ENCODE assay signal across 12 cellular contexts in the genomic region with DNA sequence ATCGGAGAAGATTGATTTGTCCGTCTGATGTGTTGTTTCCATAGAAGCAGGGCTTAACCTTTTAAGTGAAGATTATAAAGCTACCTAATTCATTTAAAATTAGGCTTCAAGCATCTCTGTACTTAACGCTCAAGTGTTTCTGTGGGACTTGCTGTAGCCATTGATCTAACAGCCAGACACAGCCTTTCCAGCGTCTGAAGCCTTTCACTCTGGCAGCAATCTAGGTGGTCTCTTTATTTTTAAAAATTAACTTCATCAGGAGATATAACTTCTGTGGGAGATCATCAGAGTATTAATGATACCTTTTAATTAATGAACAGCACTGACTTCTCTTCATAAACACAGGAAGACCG.
DNase-seq lines count a peak whose midpoint lies in the region; ATAC-seq and TF ChIP-seq lines count a peak whose summit lies in the region.
"Had no signal": no experiment of that assay in that cellular context is flagged by ENCODE, and none has a peak within 500 bp of the region (broad histone marks: within the 10 kb centered on the region; RNA-seq: fewer than 3 reads in every experiment).

No MANE protein-coding gene starts in this region.

- peaks cover 59% of the 10 kb centered on the region for H3K27me3 ChIP-seq in left ventricle myocardium inferior (ENCODE audit: low read depth)
- H3K27me3 ChIP-seq in right cardiac atrium (ENCODE audit: control insufficient read depth, insufficient read depth), result peaks cover 2% of the 10 kb centered on the region
- peaks cover 34 to 56% of the 10 kb centered on the region in 2 experiments for H3K27me3 ChIP-seq in mesenchymal stem cell (ENCODE audit: control insufficient read depth in 1 of 2, insufficient read depth in 1 of 2, low read length in 2 of 2)
- no peaks in the 10 kb centered on the region for H3K27me3 ChIP-seq in vagina
- no peaks in the 10 kb centered on the region for H3K27me3 ChIP-seq in adrenal gland

- H3K4me1 Mint-ChIP-seq in activated naive CD8-positive, alpha-beta T cell treated with anti-CD3 and anti-CD28 coated beads, Interleukin-2, amount 10 ng/mL, durations not matched to agents 7 days and 5 days, result no peaks in the 10 kb centered on the region

- H3K27ac Mint-ChIP-seq in activated naive CD8-positive, alpha-beta T cell treated with anti-CD3 and anti-CD28 coated beads, Interleukin-2, amount 10 ng/mL, durations not matched to agents 7 days and 5 days, result no peak overlapping the region
- H3K27ac Mint-ChIP-seq: stimulated activated naive CD8-positive, alpha-beta T cell treated with anti-CD3 and anti-CD28 coated beads, Interleukin-15, Interleukin-2, amounts not matched to agents 100 ng/mL and 50 ng/mL, for 24 hours had no signal

- H3K36me3 ChIP-seq in left ventricle myocardium inferior (peaks cover 8% of the 10 kb centered on the region), mesenchymal stem cell (ENCODE audit: control insufficient read depth in 1 of 2, insufficient read depth in 2 of 2, low read depth in 1 of 2, low read length in 2 of 2) (peaks cover 0 to under 1% of the 10 kb centered on the region in 2 experiments), vagina (no peaks in the 10 kb centered on the region), adrenal gland (replicated peaks in 1 of 2) (no peaks in the 10 kb centered on the region)
- H3K36me3 ChIP-seq: BE2C, cardiac muscle cell had no signal

- no peak overlapping the region for H3K14ac ChIP-seq in mesenchymal stem cell (ENCODE audit: low read length in 2 of 2)

- TF ChIP-seq CTCF in left ventricle myocardium inferior (IDR thresholded peaks at IDR 0.05; ENCODE audit: borderline replicate concordance) (peak; percentile 23), vagina (IDR thresholded peaks at IDR 0.05) (peak in 1 of 3 experiments; percentile 1), adrenal gland (IDR thresholded peaks at IDR 0.05) (peak in 1 of 6 experiments; percentile 16)

- no peak for TF ChIP-seq POLR2A in vagina (IDR thresholded peaks at IDR 0.05)
- TF ChIP-seq POLR2A in adrenal gland (IDR thresholded peaks at IDR 0.05), result no peak

- H3K4me3 ChIP-seq in left ventricle myocardium inferior (peak overlapping the region; percentile 56), right cardiac atrium (ENCODE audit: low read length) (no peak overlapping the region), mesenchymal stem cell (ENCODE audit: insufficient read depth in 1 of 2, low read depth in 1 of 2, low read length in 2 of 2) (peak overlapping the region in 1 of 2 experiments; percentile 74), vagina (peak overlapping the region; percentile 20 to 48), adrenal gland (no peak overlapping the region)

- H2AK5ac ChIP-seq in mesenchymal stem cell (ENCODE audit: low read length, severe bottlenecking), result no peak overlapping the region

- H2BK12ac ChIP-seq in mesenchymal stem cell (ENCODE audit: low read length in 2 of 2), result no peak overlapping the region

- H3K23ac ChIP-seq in mesenchymal stem cell (ENCODE audit: low read length in 2 of 2), result no peak overlapping the region

- no peak overlapping the region for H3K4ac ChIP-seq in mesenchymal stem cell (ENCODE audit: low read depth in 1 of 2, low read length in 2 of 2)

- H2BK120ac ChIP-seq in mesenchymal stem cell (ENCODE audit: low read depth, low read length), result no peak overlapping the region

- peak overlapping the region; percentile 39 for H3K4me3 Mint-ChIP-seq in activated naive CD8-positive, alpha-beta T cell treated with anti-CD3 and anti-CD28 coated beads, Interleukin-2, amount 10 ng/mL, durations not matched to agents 7 days and 5 days

- intact Hi-C loops in left ventricle myocardium inferior (cut with micrococcal nuclease) (loop anchor here (5.0 kb wide), 1 partner anchor 68 kb away; no protein-coding TSS in a partner anchor), right cardiac atrium (cut with DNase I) (loop anchor here in 2 of 4 donors (5.0 kb wide), 1 partner anchor 68 kb away; no protein-coding TSS in a partner anchor), vagina (cut with DNase I) (no loop called here), adrenal gland (cut with DNase I) (loop anchor here in 1 of 2 donors (10.0 kb wide), 1 partner anchor 76 kb away; no protein-coding TSS in a partner anchor)

- POLR2A ChIA-PET in activated naive CD8-positive, alpha-beta T cell treated with anti-CD3 and anti-CD28 coated beads, Interleukin-2, amount 10 ng/mL, durations not matched to agents 7 days and 5 days (lab: Charles Lee), result no interaction called here

- no peak overlapping the region for H2AFZ ChIP-seq in mesenchymal stem cell (ENCODE audit: low read depth, low read length)

- no peak overlapping the region for H2BK15ac ChIP-seq in mesenchymal stem cell (ENCODE audit: low read depth, poor library complexity, severe bottlenecking)

- no peak for ATAC-seq in right cardiac atrium
- no peak for ATAC-seq in activated naive CD8-positive, alpha-beta T cell treated with anti-CD3 and anti-CD28 coated beads, Interleukin-2, amount 10 ng/mL, durations not matched to agents 7 days and 5 days (ENCODE audit: low read depth)

- no peak overlapping the region for H3K18ac ChIP-seq in mesenchymal stem cell (ENCODE audit: low read depth in 1 of 2, low read length in 2 of 2)

- no peak overlapping the region for H3K27ac ChIP-seq in left ventricle myocardium inferior (replicated peaks)
- no peak overlapping the region for H3K27ac ChIP-seq in right cardiac atrium (ENCODE audit: low read length)
- no peak overlapping the region for H3K27ac ChIP-seq in mesenchymal stem cell (ENCODE audit: low read length, poor library complexity, severe bottlenecking)
- no peak overlapping the region for H3K27ac ChIP-seq in vagina
- no peak overlapping the region for H3K27ac ChIP-seq in adrenal gland
- H3K27ac ChIP-seq: cardiac muscle cell had no signal

- no peaks in the 10 kb centered on the region for H3K9me3 Mint-ChIP-seq in activated naive CD8-positive, alpha-beta T cell treated with anti-CD3 and anti-CD28 coated beads, Interleukin-2, amount 10 ng/mL, durations not matched to agents 7 days and 5 days
- H3K9me3 Mint-ChIP-seq: naive B cell; stimulated activated naive CD8-positive, alpha-beta T cell treated with anti-CD3 and anti-CD28 coated beads, Interleukin-15, Interleukin-2, amounts not matched to agents 100 ng/mL and 50 ng/mL, for 24 hours had no signal

- H3K9me3 ChIP-seq in left ventricle myocardium inferior (replicated peaks) (no peaks in the 10 kb centered on the region), right cardiac atrium (ENCODE audit: control insufficient read depth, low read length) (no peaks in the 10 kb centered on the region), mesenchymal stem cell (ENCODE audit: control insufficient read depth, low read length) (no peaks in the 10 kb centered on the region), vagina (no peaks in the 10 kb centered on the region), adrenal gland (replicated peaks in 1 of 3) (no peaks in the 10 kb centered on the region)
- H3K9me3 ChIP-seq: BE2C had no signal

- no peak overlapping the region for H4K91ac ChIP-seq in mesenchymal stem cell (ENCODE audit: low read length)

- peaks cover 14% of the 10 kb centered on the region for H3K4me1 ChIP-seq in left ventricle myocardium inferior
- H3K4me1 ChIP-seq in right cardiac atrium (ENCODE audit: control insufficient read depth, insufficient read depth, low read length), result no peaks in the 10 kb centered on the region
- peaks cover 10% of the 10 kb centered on the region for H3K4me1 ChIP-seq in mesenchymal stem cell (ENCODE audit: control insufficient read depth, insufficient read depth, low read depth, low read length)
- peaks cover 17% of the 10 kb centered on the region for H3K4me1 ChIP-seq in vagina
- H3K4me1 ChIP-seq in adrenal gland (replicated peaks in 1 of 2), result peaks cover 9 to 12% of the 10 kb centered on the region in 2 donors
- H3K4me1 ChIP-seq: BE2C had no signal

- H3K9ac ChIP-seq in mesenchymal stem cell (ENCODE audit: low read length), result peak overlapping the region; percentile 18

- no peaks in the 10 kb centered on the region for H3K79me1 ChIP-seq in mesenchymal stem cell (replicated peaks; ENCODE audit: low read length, poor library complexity, severe bottlenecking)

- H2BK5ac ChIP-seq in mesenchymal stem cell (ENCODE audit: low read depth, low read length, poor library complexity, severe bottlenecking), result no peak overlapping the region

- no peak overlapping the region for H4K8ac ChIP-seq in mesenchymal stem cell (ENCODE audit: low read length)

- no peak for DNase-seq in left ventricle myocardium inferior
- DNase-seq in right cardiac atrium, result no peak
- no peak for DNase-seq in activated naive CD8-positive, alpha-beta T cell treated with anti-CD3 and anti-CD28 coated beads, Interleukin-2, amount 10 ng/mL, durations not matched to agents 7 days and 5 days
- DNase-seq in mesenchymal stem cell, result no peak
- no peak for DNase-seq in vagina (ENCODE audit: extremely low spot score in 2 of 2)
- no peak for DNase-seq in NCI-H2196 (lab: John Stamatoyannopoulos, UW; ENCODE audit: unreplicated experiment)
- no peak for DNase-seq in adrenal gland
- DNase-seq in pons (ENCODE audit: low spot score), result no peak

- H3K27me3 Mint-ChIP-seq in activated naive CD8-positive, alpha-beta T cell treated with anti-CD3 and anti-CD28 coated beads, Interleukin-2, amount 10 ng/mL, durations not matched to agents 7 days and 5 days, result peaks cover 43% of the 10 kb centered on the region

- 34% methylated on average over 5 of the region's 5 CpGs for WGBS in right cardiac atrium
- WGBS in mesenchymal stem cell, result 67% methylated on average over 3 of the region's 5 CpGs
- WGBS in adrenal gland, 4 donors, result 35 to 42% (median 36%) methylated on average over 5 of the region's 5 CpGs

- no peaks in the 10 kb centered on the region for H3K36me3 Mint-ChIP-seq in activated naive CD8-positive, alpha-beta T cell treated with anti-CD3 and anti-CD28 coated beads, Interleukin-2, amount 10 ng/mL, durations not matched to agents 7 days and 5 days
- H3K36me3 Mint-ChIP-seq: naive B cell had no signal

- no peak overlapping the region for H3K4me2 ChIP-seq in mesenchymal stem cell (ENCODE audit: low read length, poor library complexity, severe bottlenecking)

Comparison
In these comparisons a context has a peak if more than half of its experiments do, and no peak if none do; other contexts are left out.
1. H3K4me3 ChIP-seq: peak in left ventricle myocardium inferior (single experiment) and vagina (2 of 2); none in right cardiac atrium (single experiment) and adrenal gland (0 of 4).